ENCODE assay signal across 1 cellular context in genomic region chr9:112374232-112374631, GRCh38.
TF ChIP-seq lines count a peak whose summit lies in the region.
"Not testable (repeated sequence)": the region's sequence is repeated elsewhere in the genome, so short reads cannot be mapped to it uniquely, and the experiment has no call there.

No MANE protein-coding gene starts in this region.

TF ChIP-seq in HepG2, 621 proteins besides CTCF, POLR2A, EP300 and RAD21 (continued from another document and continues in another):
- TF ChIP-seq ZNF691 (CRISPR knock-in tag; IDR thresholded peaks at IDR 0.05; ENCODE audit: borderline replicate concordance, low read depth) (0 out of 2 replicates have a peak, but pooled peaks have one; percentile 76), PAXIP1 (CRISPR knock-in tag; conservative IDR thresholded peaks at IDR 0.05) (peak; percentile 93), ZNF614 (CRISPR knock-in tag; IDR thresholded peaks at IDR 0.05; ENCODE audit: borderline replicate concordance) (0 out of 2 replicates have a peak, but pooled peaks have one; percentile 23), SP5 (CRISPR knock-in tag; IDR thresholded peaks at IDR 0.05; ENCODE audit: borderline replicate concordance, low read depth) (peak; percentile 77; the same call in 1 of the 2 replicates), ONECUT2 (CRISPR knock-in tag; IDR thresholded peaks at IDR 0.05) (0 out of 2 replicates have a peak, but pooled peaks have one; percentile 3), ZNF343 (CRISPR knock-in tag; IDR thresholded peaks at IDR 0.05) (0 out of 2 replicates have a peak, but pooled peaks have one; percentile 42), GABPA (CRISPR knock-in tag; IDR thresholded peaks at IDR 0.05; ENCODE audit: low read depth) (peak; percentile 48; the same call in 1 of the 2 replicates), CREM (IDR thresholded peaks at IDR 0.05) (peak; percentile 73; the same call in 1 of the 2 replicates), KLF11 (CRISPR knock-in tag; IDR thresholded peaks at IDR 0.05) (0 out of 2 replicates have a peak, but pooled peaks have one; percentile 20), ZNF749 (CRISPR knock-in tag; IDR thresholded peaks at IDR 0.05; ENCODE audit: borderline replicate concordance) (peak; percentile 35; the same call in 1 of the 2 replicates), ETV5 (CRISPR knock-in tag; IDR thresholded peaks at IDR 0.05; ENCODE audit: borderline replicate concordance) (peak; percentile 96), SETDB1 (CRISPR knock-in tag; IDR thresholded peaks at IDR 0.05; ENCODE audit: borderline replicate concordance) (0 out of 2 replicates have a peak, but pooled peaks have one; percentile 78), ZBTB3 (CRISPR knock-in tag; IDR thresholded peaks at IDR 0.05; ENCODE audit: borderline replicate concordance, low read depth) (0 out of 2 replicates have a peak, but pooled peaks have one; percentile 40), ZNF362 (CRISPR knock-in tag; IDR thresholded peaks at IDR 0.05; ENCODE audit: borderline replicate concordance) (peak; percentile 22; the same call in 1 of the 2 replicates), BCL6 (CRISPR knock-in tag; IDR thresholded peaks at IDR 0.05) (peak; percentile 48; the same call in 1 of the 2 replicates), TARDBP (CRISPR knock-in tag; IDR thresholded peaks at IDR 0.05) (peak; percentile 39; the same call in 1 of the 2 replicates), HINFP (CRISPR knock-in tag; IDR thresholded peaks at IDR 0.05; ENCODE audit: low read depth) (0 out of 2 replicates have a peak, but pooled peaks have one; percentile 38), SOX13 (CRISPR knock-in tag; conservative IDR thresholded peaks at IDR 0.05 in 1 of 2, IDR thresholded peaks at IDR 0.05 in 1 of 2) (peak in 1 of 2 experiments; percentile 86; a peak in 2 of 4 replicates), MIER3 (CRISPR knock-in tag; IDR thresholded peaks at IDR 0.05; ENCODE audit: borderline replicate concordance) (peak; percentile 74; the same call in 1 of the 2 replicates), ZNF556 (CRISPR knock-in tag; IDR thresholded peaks at IDR 0.05; ENCODE audit: borderline replicate concordance) (peak; percentile 86), NCOA2 (CRISPR knock-in tag; IDR thresholded peaks at IDR 0.05) (peak; percentile 91), MIER2 (CRISPR knock-in tag; IDR thresholded peaks at IDR 0.05) (peak; percentile 29; the same call in 1 of the 2 replicates), HMGXB4 (CRISPR knock-in tag; IDR thresholded peaks at IDR 0.05; ENCODE audit: borderline replicate concordance in 1 of 2, low read depth in 1 of 2) (peak; percentile 27 to 64; a peak in 1 of 4 replicates), RCOR2 (CRISPR knock-in tag; IDR thresholded peaks at IDR 0.05) (peak; percentile 55), HIC2 (CRISPR knock-in tag; IDR thresholded peaks at IDR 0.05; ENCODE audit: low read depth) (peak; percentile 79; the same call in 1 of the 2 replicates), HNF1B (CRISPR knock-in tag; IDR thresholded peaks at IDR 0.05) (0 out of 2 replicates have a peak, but pooled peaks have one; percentile 36), PHF21A (CRISPR knock-in tag; IDR thresholded peaks at IDR 0.05) (peak; percentile 72), ERF (CRISPR knock-in tag; IDR thresholded peaks at IDR 0.05) (peak; percentile 61), TCF7 (IDR thresholded peaks at IDR 0.05; ENCODE audit: low read depth) (peak; percentile 33; the same call in 1 of the 2 replicates), ZNF710 (CRISPR knock-in tag; IDR thresholded peaks at IDR 0.05; ENCODE audit: borderline replicate concordance) (0 out of 2 replicates have a peak, but pooled peaks have one; percentile 33), RXRB (CRISPR knock-in tag; IDR thresholded peaks at IDR 0.05; ENCODE audit: borderline replicate concordance) (peak; percentile 81), JUN (CRISPR knock-in tag; IDR thresholded peaks at IDR 0.05) (0 out of 2 replicates have a peak, but pooled peaks have one; percentile 35), MEIS2 (CRISPR knock-in tag; IDR thresholded peaks at IDR 0.05) (0 out of 2 replicates have a peak, but pooled peaks have one; percentile 54), IRF2 (CRISPR knock-in tag; IDR thresholded peaks at IDR 0.05) (peak; percentile 55; the same call in 1 of the 2 replicates), ZNF292 (CRISPR knock-in tag; IDR thresholded peaks at IDR 0.05; ENCODE audit: borderline replicate concordance, low read depth) (0 out of 2 replicates have a peak, but pooled peaks have one; percentile 36), ZSCAN21 (CRISPR knock-in tag; IDR thresholded peaks at IDR 0.05; ENCODE audit: borderline replicate concordance) (peak; percentile 57; the same call in 1 of the 2 replicates), ATF4 (CRISPR knock-in tag; IDR thresholded peaks at IDR 0.05) (0 out of 4 replicates have a peak, but pooled peaks of 1 of the 2 experiments have one; percentile 30), TFAP4 (IDR thresholded peaks at IDR 0.05; ENCODE audit: borderline replicate concordance, low read depth) (peak; percentile 24; the same call in 1 of the 2 replicates)
- not testable (repeated sequence) for TF ChIP-seq GABPA (IDR thresholded peaks at IDR 0.05; ENCODE audit: low read depth, low read length); CREM (CRISPR knock-in tag; IDR thresholded peaks at IDR 0.05); SOX13 (IDR thresholded peaks at IDR 0.05)
